ENCODE assay signal across 1 cellular context in the genomic region with DNA sequence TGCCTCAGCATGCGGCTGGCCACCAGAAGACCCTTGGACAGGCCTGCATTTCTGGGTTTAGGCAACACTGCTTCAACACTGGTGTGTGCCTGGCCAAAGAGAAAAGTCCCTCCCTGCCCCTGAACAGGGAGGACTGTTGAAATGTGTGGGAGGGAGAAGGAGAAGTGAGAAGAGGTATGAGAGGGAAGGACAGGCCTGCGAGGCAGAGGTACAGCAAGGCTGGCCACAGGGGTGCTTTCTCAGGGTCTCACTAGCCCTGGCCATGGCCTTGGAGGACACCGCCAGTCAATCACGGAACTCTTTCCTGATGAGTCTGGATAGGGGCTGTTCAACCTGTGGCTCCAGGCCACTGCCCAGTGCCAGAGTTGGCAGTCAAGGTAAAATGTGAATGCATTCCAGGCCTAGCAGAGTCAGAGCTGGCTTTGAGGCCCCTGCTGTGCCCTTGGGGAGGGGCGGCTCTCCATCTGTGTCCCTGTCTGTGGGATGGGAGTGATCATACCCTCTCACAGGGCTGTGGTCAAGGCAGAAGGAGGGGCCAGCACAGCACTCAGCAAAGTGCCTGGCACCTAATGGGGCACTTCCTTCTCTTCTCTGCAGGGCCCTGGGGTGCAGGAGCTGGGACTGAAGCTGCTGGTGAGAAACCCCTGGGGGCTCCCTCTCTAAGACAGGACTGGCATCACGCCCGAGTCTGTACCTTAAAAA.
TF ChIP-seq lines count a peak whose summit lies in the region.

No MANE protein-coding gene starts in this region.

TF ChIP-seq in HEK293, 187 proteins besides CTCF, POLR2A, EP300 and RAD21:
- TF ChIP-seq SCRT2 (tag by site-specific recombination; IDR thresholded peaks at IDR 0.05) (0 out of 2 replicates have a peak, but pooled peaks have one; percentile 41), ZFHX2 (tag by site-specific recombination; conservative IDR thresholded peaks at IDR 0.05) (0 out of 2 replicates have a peak, but pooled peaks have one; percentile 20), ZNF121 (tag by site-specific recombination; IDR thresholded peaks at IDR 0.05) (no peak), KLF8 (tag by site-specific recombination; IDR thresholded peaks at IDR 0.05) (no peak), EGR2 (tag by site-specific recombination; IDR thresholded peaks at IDR 0.05; ENCODE audit: low read depth) (peak; percentile 10; the same call in 1 of the 2 replicates), ZNF426 (tag by site-specific recombination; IDR thresholded peaks at IDR 0.05) (no peak), ZNF529 (tag by site-specific recombination; IDR thresholded peaks at IDR 0.05; ENCODE audit: insufficient replicate concordance) (no peak), ZIC2 (tag by site-specific recombination; IDR thresholded peaks at IDR 0.05) (peak; percentile 29; the same call in 1 of the 2 replicates), OSR2 (tag by site-specific recombination; IDR thresholded peaks at IDR 0.05) (no peak)
